Comparison of ENCODE assay signal across 21 cellular contexts in the genomic region with DNA sequence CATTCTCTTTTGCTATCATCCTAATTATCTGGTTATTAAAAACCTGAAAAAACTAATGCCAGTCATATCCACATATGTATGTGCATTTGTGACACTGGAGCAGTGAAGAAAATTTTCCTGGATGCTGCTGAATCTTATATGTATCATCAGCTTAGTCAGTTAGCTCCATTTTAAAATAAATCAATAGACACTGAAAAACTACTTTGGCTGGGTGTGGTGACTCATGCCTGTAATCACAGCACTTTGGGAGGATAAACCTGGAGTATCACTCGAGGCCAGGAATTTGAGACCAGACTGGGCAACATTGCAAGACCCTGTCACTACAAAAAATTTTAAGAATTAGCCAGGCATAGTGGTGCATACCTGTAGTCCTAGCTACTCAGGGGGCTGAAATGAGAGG.
DNase-seq lines count a peak whose midpoint lies in the region; ATAC-seq, FAIRE-seq and TF ChIP-seq lines count a peak whose summit lies in the region.
"Had no signal": no experiment of that assay in that cellular context is flagged by ENCODE, and none has a peak within 500 bp of the region (broad histone marks: within the 10 kb centered on the region; RNA-seq: fewer than 3 reads in every experiment).

No MANE protein-coding gene starts in this region.

- no peaks in the 10 kb centered on the region for H3K36me3 Mint-ChIP-seq in natural killer cell treated with Interleukin-12 subunit alpha and Interleukin-12 subunit beta and Interleukin-15 and Interleukin-18, amount 100 ng/mL, for 72 hours
- H3K36me3 Mint-ChIP-seq: IgD-negative memory B cell had no signal

- peak; percentile 87 for FAIRE-seq in H54 (lab: Jason Lieb, UNC)
- FAIRE-seq: G401.6, H1 had no signal

- no peak for TF ChIP-seq POLR2A in H54 (IDR thresholded peaks at IDR 0.05; ENCODE audit: low read depth, low read length)

- ATAC-seq in natural killer cell treated with Interleukin-12 subunit alpha and Interleukin-12 subunit beta and Interleukin-15 and Interleukin-18, amount 100 ng/mL, for 72 hours, result no peak
- ATAC-seq in GM18873 (IDR thresholded peaks at IDR 0.05; ENCODE audit: low FRiP score, unreplicated experiment), result no peak

- H3K4me3 ChIP-seq in AG10803 (ENCODE audit: low read length) (no peak overlapping the region), foreskin fibroblast (ENCODE audit: low read depth in 1 of 2, low read length in 2 of 2) (no peak overlapping the region)

- H3K27me3 Mint-ChIP-seq in natural killer cell treated with Interleukin-12 subunit alpha and Interleukin-12 subunit beta and Interleukin-15 and Interleukin-18, amount 100 ng/mL, for 72 hours, result no peaks in the 10 kb centered on the region
- H3K27me3 Mint-ChIP-seq: IgD-negative memory B cell had no signal

- DNase-seq in AG10803 (ENCODE audit: low read depth) (peak; percentile 4), H54 (ENCODE audit: insufficient read length, low spot score) (no peak), amniotic epithelial cell (ENCODE audit: low read depth) (peak; percentile 5), foreskin fibroblast (peak; percentile 32 to 63), COLO829 (ENCODE audit: low spot score) (no peak), cerebellum (ENCODE audit: low spot score) (no peak)
- no peak for DNase-seq in natural killer cell treated with Interleukin-12 subunit alpha and Interleukin-12 subunit beta and Interleukin-15 and Interleukin-18, amount 100 ng/mL, for 72 hours (ENCODE audit: low spot score)
- DNase-seq: C1 segment of cervical spinal cord; DMS79; Karpas-422; MM.1S; NCI-H1092 treated with DMSO at 0.1 percent for 48 hours; NCI-H2081 treated with DMSO at 0.1 percent for 48 hours; NCI-H446 treated with DMSO at 0.1 percent for 48 hours; NK-92 treated with Interleukin-12 subunit alpha and Interleukin-12 subunit beta, amount 100 ng/mL, for 24 hours; SHP77 treated with DMSO at 0.1 percent for 48 hours; T-helper 1 cell had no signal

- TF ChIP-seq CTCF in AG10803 (conservative IDR thresholded peaks at IDR 0.05; ENCODE audit: low read length) (no peak), foreskin fibroblast (IDR thresholded peaks at IDR 0.05; ENCODE audit: low read depth, low read length) (no peak)

- H3K4me1 Mint-ChIP-seq in natural killer cell treated with Interleukin-12 subunit alpha and Interleukin-12 subunit beta and Interleukin-15 and Interleukin-18, amount 100 ng/mL, for 72 hours (ENCODE audit: low read depth in 2 of 2), result no peaks in the 10 kb centered on the region
- H3K4me1 Mint-ChIP-seq: IgD-negative memory B cell had no signal

- H3K9me3 Mint-ChIP-seq in natural killer cell treated with Interleukin-12 subunit alpha and Interleukin-12 subunit beta and Interleukin-15 and Interleukin-18, amount 100 ng/mL, for 72 hours, result peaks cover 16% of the 10 kb centered on the region

- no peak overlapping the region for H3K4me3 Mint-ChIP-seq in natural killer cell treated with Interleukin-12 subunit alpha and Interleukin-12 subunit beta and Interleukin-15 and Interleukin-18, amount 100 ng/mL, for 72 hours
- H3K4me3 Mint-ChIP-seq: IgD-negative memory B cell had no signal

- H3K27ac Mint-ChIP-seq in natural killer cell treated with Interleukin-12 subunit alpha and Interleukin-12 subunit beta and Interleukin-15 and Interleukin-18, amount 100 ng/mL, for 72 hours, result no peak overlapping the region
- H3K27ac Mint-ChIP-seq: IgD-negative memory B cell had no signal

Comparison
In these comparisons a context has a peak if more than half of its experiments do, and no peak if none do; other contexts are left out.
1. DNase-seq: peak in AG10803 (single experiment), amniotic epithelial cell (single experiment) and foreskin fibroblast (2 of 2); none in H54 (single experiment), natural killer cell treated with Interleukin-12 subunit alpha and Interleukin-12 subunit beta and Interleukin-15 and Interleukin-18, amount 100 ng/mL, for 72 hours (single experiment), COLO829 (single experiment) and cerebellum (single experiment).